1 cellular context compared by ENCODE assay signal in genomic region chr6:131003419-131004386, GRCh38.
TF ChIP-seq lines count a peak whose summit lies in the region.

No MANE protein-coding gene starts in this region.

TF ChIP-seq in GM23338, 12 proteins besides CTCF, POLR2A, EP300 and RAD21 (continued from another document):
- no peak for TF ChIP-seq ZNF114 (CRISPR knock-in tag; IDR thresholded peaks at IDR 0.05)
- no peak for TF ChIP-seq NANOG (IDR thresholded peaks at IDR 0.05; ENCODE audit: borderline replicate concordance)
- TF ChIP-seq EZH2phosphoT487 (IDR thresholded peaks at IDR 0.05; ENCODE audit: unreplicated experiment), result no peak
- no peak for TF ChIP-seq ZNF462 (CRISPR knock-in tag; IDR thresholded peaks at IDR 0.05)
- TF ChIP-seq CREB1 (CRISPR knock-in tag; IDR thresholded peaks at IDR 0.05; ENCODE audit: low read depth), result no peak
- TF ChIP-seq STAT1 (IDR thresholded peaks at IDR 0.05; ENCODE audit: unreplicated experiment), result no peak
- TF ChIP-seq ETS1 (IDR thresholded peaks at IDR 0.05), result no peak
- no peak for TF ChIP-seq JUNB (IDR thresholded peaks at IDR 0.05; ENCODE audit: unreplicated experiment)
